Comparison of ENCODE assay signal across 3 cellular contexts in the genomic region with DNA sequence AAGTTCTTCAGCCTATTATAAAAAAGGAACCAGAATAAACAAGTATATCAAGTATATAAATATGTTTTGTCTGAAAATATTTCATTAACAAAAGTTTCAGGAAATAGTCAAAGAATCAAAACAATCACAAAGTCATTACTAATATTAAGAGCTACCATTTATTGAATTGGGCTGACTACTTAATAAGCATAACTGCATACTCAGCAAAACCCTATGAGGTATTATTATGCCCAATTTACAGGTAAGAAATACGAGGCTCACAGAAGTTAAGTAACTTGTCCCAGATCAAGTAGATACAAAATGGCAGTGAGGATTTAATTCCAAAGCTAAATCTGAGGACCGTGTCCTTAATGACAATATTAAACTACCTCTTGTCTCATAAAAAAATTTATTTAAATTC.
TF ChIP-seq lines count a peak whose summit lies in the region.

No MANE protein-coding gene starts in this region.

TF ChIP-seq in A549, 52 proteins besides CTCF, POLR2A, EP300 and RAD21:
- TF ChIP-seq MAFK (IDR thresholded peaks at IDR 0.05; ENCODE audit: partially characterized antibody) = peak; percentile 88
- TF ChIP-seq MAZ (IDR thresholded peaks at IDR 0.05; ENCODE audit: borderline replicate concordance, low read depth, low read length) = no peak
- TF ChIP-seq NR3C1 (IDR thresholded peaks at IDR 0.05) = no peak

TF ChIP-seq in K562, 482 proteins besides CTCF, POLR2A, EP300 and RAD21 (continues in another document):
- TF ChIP-seq, protein P1, sequence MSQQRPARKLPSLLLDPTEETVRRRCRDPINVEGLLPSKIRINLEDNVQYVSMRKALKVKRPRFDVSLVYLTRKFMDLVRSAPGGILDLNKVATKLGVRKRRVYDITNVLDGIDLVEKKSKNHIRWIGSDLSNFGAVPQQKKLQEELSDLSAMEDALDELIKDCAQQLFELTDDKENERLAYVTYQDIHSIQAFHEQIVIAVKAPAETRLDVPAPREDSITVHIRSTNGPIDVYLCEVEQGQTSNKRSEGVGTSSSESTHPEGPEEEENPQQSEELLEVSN (IDR thresholded peaks at IDR 0.05; ENCODE audit: borderline replicate concordance in 1 of 2, extremely low read depth in 1 of 2, insufficient read depth in 1 of 2, insufficient read length in 1 of 2, low read depth in 1 of 2, low read length in 1 of 2, poor library complexity in 1 of 2, severe bottlenecking in 1 of 2) = no peak
- TF ChIP-seq GABPA (tag; conservative IDR thresholded peaks at IDR 0.05; ENCODE audit: low read depth) (no peak), MYC (IDR thresholded peaks at IDR 0.05; ENCODE audit: low read depth, low read length) (no peak), MYC (CRISPR knock-in tag; IDR thresholded peaks at IDR 0.05; ENCODE audit: borderline replicate concordance, low read depth) (no peak), NR2C1 (IDR thresholded peaks at IDR 0.05) (no peak), NR2C1 (tag; IDR thresholded peaks at IDR 0.05) (no peak), RBBP5 (IDR thresholded peaks at IDR 0.05; ENCODE audit: borderline replicate concordance, insufficient read depth, low read length, poor library complexity, severe bottlenecking) (no peak), SIN3B (IDR thresholded peaks at IDR 0.05; ENCODE audit: low read depth) (no peak), XRCC3 (IDR thresholded peaks at IDR 0.05) (no peak), C11orf30 (IDR thresholded peaks at IDR 0.05; ENCODE audit: low read depth) (peak; percentile 65)
- TF ChIP-seq, protein P2, sequence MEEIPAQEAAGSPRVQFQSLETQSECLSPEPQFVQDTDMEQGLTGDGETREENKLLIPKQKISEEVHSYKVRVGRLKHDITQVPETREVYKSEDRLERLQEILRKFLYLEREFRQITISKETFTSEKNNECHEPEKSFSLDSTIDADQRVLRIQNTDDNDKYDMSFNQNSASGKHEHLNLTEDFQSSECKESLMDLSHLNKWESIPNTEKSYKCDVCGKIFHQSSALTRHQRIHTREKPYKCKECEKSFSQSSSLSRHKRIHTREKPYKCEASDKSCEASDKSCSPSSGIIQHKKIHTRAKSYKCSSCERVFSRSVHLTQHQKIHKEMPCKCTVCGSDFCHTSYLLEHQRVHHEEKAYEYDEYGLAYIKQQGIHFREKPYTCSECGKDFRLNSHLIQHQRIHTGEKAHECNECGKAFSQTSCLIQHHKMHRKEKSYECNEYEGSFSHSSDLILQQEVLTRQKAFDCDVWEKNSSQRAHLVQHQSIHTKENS (CRISPR knock-in tag; IDR thresholded peaks at IDR 0.05) = no peak
- TF ChIP-seq, protein P3, sequence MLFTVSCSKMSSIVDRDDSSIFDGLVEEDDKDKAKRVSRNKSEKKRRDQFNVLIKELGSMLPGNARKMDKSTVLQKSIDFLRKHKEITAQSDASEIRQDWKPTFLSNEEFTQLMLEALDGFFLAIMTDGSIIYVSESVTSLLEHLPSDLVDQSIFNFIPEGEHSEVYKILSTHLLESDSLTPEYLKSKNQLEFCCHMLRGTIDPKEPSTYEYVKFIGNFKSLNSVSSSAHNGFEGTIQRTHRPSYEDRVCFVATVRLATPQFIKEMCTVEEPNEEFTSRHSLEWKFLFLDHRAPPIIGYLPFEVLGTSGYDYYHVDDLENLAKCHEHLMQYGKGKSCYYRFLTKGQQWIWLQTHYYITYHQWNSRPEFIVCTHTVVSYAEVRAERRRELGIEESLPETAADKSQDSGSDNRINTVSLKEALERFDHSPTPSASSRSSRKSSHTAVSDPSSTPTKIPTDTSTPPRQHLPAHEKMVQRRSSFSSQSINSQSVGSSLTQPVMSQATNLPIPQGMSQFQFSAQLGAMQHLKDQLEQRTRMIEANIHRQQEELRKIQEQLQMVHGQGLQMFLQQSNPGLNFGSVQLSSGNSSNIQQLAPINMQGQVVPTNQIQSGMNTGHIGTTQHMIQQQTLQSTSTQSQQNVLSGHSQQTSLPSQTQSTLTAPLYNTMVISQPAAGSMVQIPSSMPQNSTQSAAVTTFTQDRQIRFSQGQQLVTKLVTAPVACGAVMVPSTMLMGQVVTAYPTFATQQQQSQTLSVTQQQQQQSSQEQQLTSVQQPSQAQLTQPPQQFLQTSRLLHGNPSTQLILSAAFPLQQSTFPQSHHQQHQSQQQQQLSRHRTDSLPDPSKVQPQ (CRISPR knock-in tag; IDR thresholded peaks at IDR 0.05; ENCODE audit: borderline replicate concordance) = no peak

TF ChIP-seq in H1, 55 proteins besides CTCF, POLR2A, EP300 and RAD21:
- TF ChIP-seq TBP (IDR thresholded peaks at IDR 0.05; ENCODE audit: low read depth, low read length) = no peak
- TF ChIP-seq, protein P1 (IDR thresholded peaks at IDR 0.05) = no peak
- no peak for TF ChIP-seq BRCA1 (IDR thresholded peaks at IDR 0.05; ENCODE audit: low read depth, low read length)
- peak; percentile 42; the same call in 1 of the 2 replicates for TF ChIP-seq MAFK (IDR thresholded peaks at IDR 0.05; ENCODE audit: low read depth, low read length)
- TF ChIP-seq, protein P4, sequence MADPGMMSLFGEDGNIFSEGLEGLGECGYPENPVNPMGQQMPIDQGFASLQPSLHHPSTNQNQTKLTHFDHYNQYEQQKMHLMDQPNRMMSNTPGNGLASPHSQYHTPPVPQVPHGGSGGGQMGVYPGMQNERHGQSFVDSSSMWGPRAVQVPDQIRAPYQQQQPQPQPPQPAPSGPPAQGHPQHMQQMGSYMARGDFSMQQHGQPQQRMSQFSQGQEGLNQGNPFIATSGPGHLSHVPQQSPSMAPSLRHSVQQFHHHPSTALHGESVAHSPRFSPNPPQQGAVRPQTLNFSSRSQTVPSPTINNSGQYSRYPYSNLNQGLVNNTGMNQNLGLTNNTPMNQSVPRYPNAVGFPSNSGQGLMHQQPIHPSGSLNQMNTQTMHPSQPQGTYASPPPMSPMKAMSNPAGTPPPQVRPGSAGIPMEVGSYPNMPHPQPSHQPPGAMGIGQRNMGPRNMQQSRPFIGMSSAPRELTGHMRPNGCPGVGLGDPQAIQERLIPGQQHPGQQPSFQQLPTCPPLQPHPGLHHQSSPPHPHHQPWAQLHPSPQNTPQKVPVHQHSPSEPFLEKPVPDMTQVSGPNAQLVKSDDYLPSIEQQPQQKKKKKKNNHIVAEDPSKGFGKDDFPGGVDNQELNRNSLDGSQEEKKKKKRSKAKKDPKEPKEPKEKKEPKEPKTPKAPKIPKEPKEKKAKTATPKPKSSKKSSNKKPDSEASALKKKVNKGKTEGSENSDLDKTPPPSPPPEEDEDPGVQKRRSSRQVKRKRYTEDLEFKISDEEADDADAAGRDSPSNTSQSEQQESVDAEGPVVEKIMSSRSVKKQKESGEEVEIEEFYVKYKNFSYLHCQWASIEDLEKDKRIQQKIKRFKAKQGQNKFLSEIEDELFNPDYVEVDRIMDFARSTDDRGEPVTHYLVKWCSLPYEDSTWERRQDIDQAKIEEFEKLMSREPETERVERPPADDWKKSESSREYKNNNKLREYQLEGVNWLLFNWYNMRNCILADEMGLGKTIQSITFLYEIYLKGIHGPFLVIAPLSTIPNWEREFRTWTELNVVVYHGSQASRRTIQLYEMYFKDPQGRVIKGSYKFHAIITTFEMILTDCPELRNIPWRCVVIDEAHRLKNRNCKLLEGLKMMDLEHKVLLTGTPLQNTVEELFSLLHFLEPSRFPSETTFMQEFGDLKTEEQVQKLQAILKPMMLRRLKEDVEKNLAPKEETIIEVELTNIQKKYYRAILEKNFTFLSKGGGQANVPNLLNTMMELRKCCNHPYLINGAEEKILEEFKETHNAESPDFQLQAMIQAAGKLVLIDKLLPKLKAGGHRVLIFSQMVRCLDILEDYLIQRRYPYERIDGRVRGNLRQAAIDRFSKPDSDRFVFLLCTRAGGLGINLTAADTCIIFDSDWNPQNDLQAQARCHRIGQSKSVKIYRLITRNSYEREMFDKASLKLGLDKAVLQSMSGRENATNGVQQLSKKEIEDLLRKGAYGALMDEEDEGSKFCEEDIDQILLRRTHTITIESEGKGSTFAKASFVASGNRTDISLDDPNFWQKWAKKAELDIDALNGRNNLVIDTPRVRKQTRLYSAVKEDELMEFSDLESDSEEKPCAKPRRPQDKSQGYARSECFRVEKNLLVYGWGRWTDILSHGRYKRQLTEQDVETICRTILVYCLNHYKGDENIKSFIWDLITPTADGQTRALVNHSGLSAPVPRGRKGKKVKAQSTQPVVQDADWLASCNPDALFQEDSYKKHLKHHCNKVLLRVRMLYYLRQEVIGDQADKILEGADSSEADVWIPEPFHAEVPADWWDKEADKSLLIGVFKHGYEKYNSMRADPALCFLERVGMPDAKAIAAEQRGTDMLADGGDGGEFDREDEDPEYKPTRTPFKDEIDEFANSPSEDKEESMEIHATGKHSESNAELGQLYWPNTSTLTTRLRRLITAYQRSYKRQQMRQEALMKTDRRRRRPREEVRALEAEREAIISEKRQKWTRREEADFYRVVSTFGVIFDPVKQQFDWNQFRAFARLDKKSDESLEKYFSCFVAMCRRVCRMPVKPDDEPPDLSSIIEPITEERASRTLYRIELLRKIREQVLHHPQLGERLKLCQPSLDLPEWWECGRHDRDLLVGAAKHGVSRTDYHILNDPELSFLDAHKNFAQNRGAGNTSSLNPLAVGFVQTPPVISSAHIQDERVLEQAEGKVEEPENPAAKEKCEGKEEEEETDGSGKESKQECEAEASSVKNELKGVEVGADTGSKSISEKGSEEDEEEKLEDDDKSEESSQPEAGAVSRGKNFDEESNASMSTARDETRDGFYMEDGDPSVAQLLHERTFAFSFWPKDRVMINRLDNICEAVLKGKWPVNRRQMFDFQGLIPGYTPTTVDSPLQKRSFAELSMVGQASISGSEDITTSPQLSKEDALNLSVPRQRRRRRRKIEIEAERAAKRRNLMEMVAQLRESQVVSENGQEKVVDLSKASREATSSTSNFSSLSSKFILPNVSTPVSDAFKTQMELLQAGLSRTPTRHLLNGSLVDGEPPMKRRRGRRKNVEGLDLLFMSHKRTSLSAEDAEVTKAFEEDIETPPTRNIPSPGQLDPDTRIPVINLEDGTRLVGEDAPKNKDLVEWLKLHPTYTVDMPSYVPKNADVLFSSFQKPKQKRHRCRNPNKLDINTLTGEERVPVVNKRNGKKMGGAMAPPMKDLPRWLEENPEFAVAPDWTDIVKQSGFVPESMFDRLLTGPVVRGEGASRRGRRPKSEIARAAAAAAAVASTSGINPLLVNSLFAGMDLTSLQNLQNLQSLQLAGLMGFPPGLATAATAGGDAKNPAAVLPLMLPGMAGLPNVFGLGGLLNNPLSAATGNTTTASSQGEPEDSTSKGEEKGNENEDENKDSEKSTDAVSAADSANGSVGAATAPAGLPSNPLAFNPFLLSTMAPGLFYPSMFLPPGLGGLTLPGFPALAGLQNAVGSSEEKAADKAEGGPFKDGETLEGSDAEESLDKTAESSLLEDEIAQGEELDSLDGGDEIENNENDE (IDR thresholded peaks at IDR 0.05; ENCODE audit: insufficient replicate concordance, low read length) = no peak
